Comparison of ENCODE assay signal across 30 cellular contexts in genomic region chr11:102286292-102286691, GRCh38.
"Had no signal": no experiment of that assay in that cellular context is flagged by ENCODE, and none has a peak within 500 bp of the region (broad histone marks: within the 10 kb centered on the region; RNA-seq: fewer than 3 reads in every experiment).

No MANE protein-coding gene starts in this region.

- H3K27me3 Mint-ChIP-seq: activated CD4-positive, alpha-beta memory T cell treated with anti-CD3 and anti-CD28 coated beads for 36 hours; activated CD4-positive, alpha-beta T cell treated with anti-CD3 and anti-CD28 coated beads, Interleukin-2, amount 10 ng/mL, durations not matched to agents 24 days and 14 days; activated naive CD8-positive, alpha-beta T cell treated with anti-CD3 and anti-CD28 coated beads, Interleukin-2, amount 10 ng/mL, durations not matched to agents 7 days and 5 days; activated T-cell treated with anti-CD3 and anti-CD28 coated beads, Interleukin-2, amount 50 U/mL, for 24 hours had no signal

- FAIRE-seq: endometrium had no signal

- H3K4me1 ChIP-seq: breast epithelium, parathyroid adenoma had no signal

- H3K36me3 ChIP-seq: breast epithelium, esophagus squamous epithelium, heart right ventricle, left lung, lower lobe of right lung, right atrium auricular region, stomach, thyroid gland had no signal

- H3K27ac ChIP-seq: breast epithelium, epithelial cell of prostate, esophagus squamous epithelium, heart right ventricle, left lung, lower lobe of right lung, parathyroid adenoma, right atrium auricular region, thyroid gland had no signal

- ATAC-seq: heart right ventricle; stimulated activated naive B cell treated with anti-CD40 and anti-IgM and Interleukin-4, amounts not matched to agents 10 μg/mL and 1 μg/mL and 100 μg/mL, for 72 hours had no signal

- H3K79me2 ChIP-seq: parathyroid adenoma had no signal

- H3K4me3 ChIP-seq: breast epithelium, esophagus squamous epithelium, heart right ventricle, left lung, lower lobe of right lung, right atrium auricular region, stomach, thyroid gland had no signal

- H3K36me3 Mint-ChIP-seq: activated CD4-positive, alpha-beta memory T cell treated with anti-CD3 and anti-CD28 coated beads for 36 hours; activated naive CD4-positive, alpha-beta T cell treated with anti-CD3 and anti-CD28 coated beads, Interleukin-2, amount 10 ng/mL, durations not matched to agents 7 days and 5 days; activated naive CD8-positive, alpha-beta T cell treated with anti-CD3 and anti-CD28 coated beads, Interleukin-2, amount 10 ng/mL, durations not matched to agents 7 days and 5 days; stimulated activated naive B cell treated with anti-CD40 and anti-IgM and Interleukin-4, amounts not matched to agents 10 μg/mL and 1 μg/mL and 100 μg/mL, for 72 hours had no signal

- H3K9me3 Mint-ChIP-seq: activated CD4-positive, alpha-beta memory T cell treated with anti-CD3 and anti-CD28 coated beads for 36 hours; activated CD4-positive, alpha-beta T cell treated with anti-CD3 and anti-CD28 coated beads, Interleukin-2, amount 10 ng/mL, durations not matched to agents 24 days and 14 days; activated naive CD4-positive, alpha-beta T cell treated with anti-CD3 and anti-CD28 coated beads, Interleukin-2, amount 10 ng/mL, durations not matched to agents 7 days and 5 days; activated naive CD8-positive, alpha-beta T cell treated with anti-CD3 and anti-CD28 coated beads, Interleukin-2, amount 10 ng/mL, durations not matched to agents 7 days and 5 days; activated T-cell treated with anti-CD3 and anti-CD28 coated beads, Interleukin-2, amount 50 U/mL, for 24 hours; nephron progenitor cell; stimulated activated naive B cell treated with anti-CD40 and anti-IgM and Interleukin-4, amounts not matched to agents 10 μg/mL and 1 μg/mL and 100 μg/mL, for 72 hours; T-helper 1 cell treated with Interleukin-12 subunit alpha and Interleukin-12 subunit beta and Interleukin-4 antibody, amounts not matched to agents 30 μg/mL and 1 μg/mL, for 36 hours had no signal

- H3K27ac Mint-ChIP-seq: activated CD4-positive, alpha-beta memory T cell treated with anti-CD3 and anti-CD28 coated beads for 36 hours; activated CD4-positive, alpha-beta T cell treated with anti-CD3 and anti-CD28 coated beads, Interleukin-2, amount 10 ng/mL, durations not matched to agents 24 days and 14 days; activated naive CD4-positive, alpha-beta T cell treated with anti-CD3 and anti-CD28 coated beads, Interleukin-2, amount 10 ng/mL, durations not matched to agents 7 days and 5 days; activated naive CD8-positive, alpha-beta T cell treated with anti-CD3 and anti-CD28 coated beads, Interleukin-2, amount 10 ng/mL, durations not matched to agents 7 days and 5 days; activated T-cell treated with anti-CD3 and anti-CD28 coated beads, Interleukin-2, amount 50 U/mL, for 24 hours; nephron progenitor cell; stimulated activated naive B cell treated with anti-CD40 and anti-IgM and Interleukin-4, amounts not matched to agents 10 μg/mL and 1 μg/mL and 100 μg/mL, for 72 hours; T-helper 1 cell treated with Interleukin-12 subunit alpha and Interleukin-12 subunit beta and Interleukin-4 antibody, amounts not matched to agents 30 μg/mL and 1 μg/mL, for 36 hours had no signal

- H3K9ac ChIP-seq: parathyroid adenoma had no signal

- DNase-seq: activated CD4-positive, alpha-beta memory T cell treated with anti-CD3 and anti-CD28 coated beads for 36 hours; activated CD4-positive, alpha-beta T cell treated with anti-CD3 and anti-CD28 coated beads, Interleukin-2, amount 10 ng/mL, durations not matched to agents 24 days and 14 days; activated CD4-positive, CD25-positive, alpha-beta regulatory T cell treated with anti-CD3 and anti-CD28 coated beads, Interleukin-2, amount 50 U/mL, for 72 hours; activated CD8-positive, alpha-beta memory T cell treated with anti-CD3 and anti-CD28 coated beads, Interleukin-2, amount 50 U/mL, for 48 hours; activated gamma-delta T cell; activated naive CD4-positive, alpha-beta T cell treated with anti-CD3 and anti-CD28 coated beads, Interleukin-2, amount 10 ng/mL, durations not matched to agents 7 days and 5 days; activated naive CD8-positive, alpha-beta T cell treated with anti-CD3 and anti-CD28 coated beads, Interleukin-2, amount 10 ng/mL, durations not matched to agents 7 days and 5 days; activated T-cell treated with anti-CD3 and anti-CD28 coated beads, Interleukin-2, amount 50 U/mL, for 24 hours; central memory CD4-positive, alpha-beta T cell; effector CD8-positive, alpha-beta T cell; esophagus squamous epithelium; foreskin melanocyte; heart right ventricle; kidney glomerular epithelial cell; left lung; lower lobe of right lung; nephron progenitor cell; nucleus accumbens; stimulated activated CD4-positive, alpha-beta T cell treated with anti-CD3 and anti-CD28 coated beads, Interleukin-15, amount 100 ng/mL, for 24 hours; stimulated activated CD4-positive, alpha-beta T cell treated with anti-CD3 and anti-CD28 coated beads, Interleukin-2, amount 100 ng/mL, for 24 hours; stimulated activated naive B cell treated with anti-CD40 and anti-IgM and Interleukin-4, amounts not matched to agents 10 μg/mL and 1 μg/mL and 100 μg/mL, for 72 hours; stomach; T-helper 9 cell; thyroid gland had no signal

- H2AFZ ChIP-seq: parathyroid adenoma had no signal

- H3K27me3 ChIP-seq: breast epithelium, esophagus squamous epithelium, heart right ventricle, left lung, right atrium auricular region, stomach, thyroid gland had no signal

- H3K9me3 ChIP-seq: breast epithelium, esophagus squamous epithelium, heart right ventricle, left lung, lower lobe of right lung, right atrium auricular region, stomach, thyroid gland had no signal

- H3K4me3 Mint-ChIP-seq: activated CD4-positive, alpha-beta memory T cell treated with anti-CD3 and anti-CD28 coated beads for 36 hours; activated CD4-positive, alpha-beta T cell treated with anti-CD3 and anti-CD28 coated beads, Interleukin-2, amount 10 ng/mL, durations not matched to agents 24 days and 14 days; activated naive CD4-positive, alpha-beta T cell treated with anti-CD3 and anti-CD28 coated beads, Interleukin-2, amount 10 ng/mL, durations not matched to agents 7 days and 5 days; activated naive CD8-positive, alpha-beta T cell treated with anti-CD3 and anti-CD28 coated beads, Interleukin-2, amount 10 ng/mL, durations not matched to agents 7 days and 5 days; activated T-cell treated with anti-CD3 and anti-CD28 coated beads, Interleukin-2, amount 50 U/mL, for 24 hours; nephron progenitor cell; stimulated activated naive B cell treated with anti-CD40 and anti-IgM and Interleukin-4, amounts not matched to agents 10 μg/mL and 1 μg/mL and 100 μg/mL, for 72 hours; T-helper 1 cell treated with Interleukin-12 subunit alpha and Interleukin-12 subunit beta and Interleukin-4 antibody, amounts not matched to agents 30 μg/mL and 1 μg/mL, for 36 hours had no signal
